ENCODE assay signal across 9 cellular contexts in genomic region chr11:128906185-128907065, GRCh38. TPM values are rescaled to one million over a fixed set of nuclear protein-coding genes. Genes with fewer than 3 reads are reported as not detected.
DNase-seq lines count a peak whose midpoint lies in the region; ATAC-seq, FAIRE-seq and TF ChIP-seq lines count a peak whose summit lies in the region.
"Had no signal": no experiment of that assay in that cellular context is flagged by ENCODE, and none has a peak within 500 bp of the region (broad histone marks: within the 10 kb centered on the region; RNA-seq: fewer than 3 reads in every experiment).

No MANE protein-coding gene starts in this region.

- peak overlapping the region; percentile 81 for H3K4me3 Mint-ChIP-seq in central memory CD8-positive, alpha-beta T cell
- peak overlapping the region; percentile 88 for H3K4me3 Mint-ChIP-seq in memory B cell

- H3K4me3 ChIP-seq in A549 = peak overlapping the region; percentile 64
- peak overlapping the region; percentile 65 for H3K4me3 ChIP-seq in Jurkat, Clone E6-1 (ENCODE audit: low read length)

- H3K4me1 ChIP-seq in A549 = peaks cover 15% of the 10 kb centered on the region

- CTCF ChIA-PET in A549 (lab: Yijun Ruan, JAX) = interaction anchor here (0.8 to 5.1 kb wide), 11 partner anchors 11 to 874 kb away, joined by 3 to 57 read pairs (median 3); no protein-coding TSS in a partner anchor

- H3K4me2 ChIP-seq in A549 = peak overlapping the region; percentile 85

- H3K27ac ChIP-seq in A549 = peak overlapping the region in 1 of 2 experiments; percentile 99; a peak in 4 of 6 replicates
- H3K27ac ChIP-seq: brain microvascular endothelial cell had no signal

- TF ChIP-seq CTCF in A549 (IDR thresholded peaks at IDR 0.05) = no peak

- no peak for TF ChIP-seq RAD21 in A549 (conservative IDR thresholded peaks at IDR 0.05 in 1 of 2, IDR thresholded peaks at IDR 0.05 in 1 of 2)

- no peaks in the 10 kb centered on the region for H3K9me3 Mint-ChIP-seq in central memory CD8-positive, alpha-beta T cell
- no peaks in the 10 kb centered on the region for H3K9me3 Mint-ChIP-seq in memory B cell

- POLR2A ChIA-PET in A549 (lab: Yijun Ruan, JAX) = interaction anchor here (0.6 kb wide), 7 partner anchors 11 to 440 kb away, joined by 3 to 9 read pairs (median 3); no protein-coding TSS in a partner anchor

- FAIRE-seq in A549 (lab: Jason Lieb, UNC) = no peak

- peaks cover 7% of the 10 kb centered on the region for H3K4me1 Mint-ChIP-seq in central memory CD8-positive, alpha-beta T cell
- peaks cover 19% of the 10 kb centered on the region for H3K4me1 Mint-ChIP-seq in memory B cell

- peak overlapping the region; percentile 44 for H3K27ac Mint-ChIP-seq in central memory CD8-positive, alpha-beta T cell (ENCODE audit: low read depth)
- no peak overlapping the region for H3K27ac Mint-ChIP-seq in memory B cell

- ATAC-seq in A549 (no peak), memory B cell (ENCODE audit: low read depth) (no peak), HG02798 (IDR thresholded peaks at IDR 0.05; ENCODE audit: poor library complexity, unreplicated experiment) (no peak)
- no peak for ATAC-seq in central memory CD8-positive, alpha-beta T cell (replicated peaks; ENCODE audit: extremely low read depth, poor library complexity, severe bottlenecking)

- DNase-seq in A549 (ENCODE audit: low read depth in 1 of 2, low spot score in 1 of 2) (no peak), memory B cell (ENCODE audit: low spot score in 2 of 2) (no peak), NCI-H69 (lab: John Stamatoyannopoulos, UW) (no peak), COLO829 (ENCODE audit: low spot score) (no peak), SIG-M5 (lab: John Stamatoyannopoulos, UW) (no peak)
- no peak for DNase-seq in Jurkat, Clone E6-1 (ENCODE audit: low read depth, low spot score)
- no peak for DNase-seq in central memory CD8-positive, alpha-beta T cell (ENCODE audit: low spot score in 2 of 2)
- DNase-seq: brain microvascular endothelial cell had no signal

- peaks cover 24% of the 10 kb centered on the region for H3K27me3 Mint-ChIP-seq in central memory CD8-positive, alpha-beta T cell
- peaks cover 17% of the 10 kb centered on the region for H3K27me3 Mint-ChIP-seq in memory B cell

- WGBS in A549 (ENCODE audit: missing lambda C conversion rate) = 72% methylated on average over 8 of the region's 8 CpGs

- no peak for TF ChIP-seq EP300 in A549 (IDR thresholded peaks at IDR 0.05)

- no peaks in the 10 kb centered on the region for H3K9me3 ChIP-seq in A549

- TF ChIP-seq POLR2A in A549 (IDR thresholded peaks at IDR 0.05; ENCODE audit: low read length) = no peak

- H3K36me3 Mint-ChIP-seq in central memory CD8-positive, alpha-beta T cell (ENCODE audit: insufficient read depth) = peaks cover 1% of the 10 kb centered on the region
- no peaks in the 10 kb centered on the region for H3K36me3 Mint-ChIP-seq in memory B cell

TF ChIP-seq in A549, 52 proteins besides CTCF, POLR2A, EP300 and RAD21:
- TF ChIP-seq JUN (IDR thresholded peaks at IDR 0.05) (no peak), CEBPB (IDR thresholded peaks at IDR 0.05) (no peak), PHF8 (IDR thresholded peaks at IDR 0.05; ENCODE audit: borderline replicate concordance, low read depth) (no peak), REST (IDR thresholded peaks at IDR 0.05) (no peak), BHLHE40 (IDR thresholded peaks at IDR 0.05; ENCODE audit: low read depth, low read length) (no peak)

RNA-seq across cellular contexts. Expression of gene KCNJ5, which starts 15.3 kb away (rescaled TPM):
- polyA plus RNA-seq in A549 (2011; rRNA removed) (0.01 and 0.04 TPM in 2 replicates), A549 (2017; fragmentation: RNase III; extraction: RNeasy Plus Mini Kit Qiagen cat#74134 plus additional on column Dnase treatment) (0.04 to 0.09 TPM in 2 of 3 replicates, not detected in the other)
- polyA plus RNA-seq in A549 (2012; cell fraction: cytosol; rRNA removed) = 0.03 and 0.04 TPM in 2 replicates
- polyA plus RNA-seq in A549 (2012; cell fraction: nucleus; rRNA removed) = not detected in 2 replicates
- polyA minus RNA-seq in A549 (2011; rRNA and poly(A)+ RNA removed) = 0.10 TPM in 1 of 2 replicates, not detected in the other
- not detected for polyA plus RNA-seq in Jurkat, Clone E6-1 (2012; ENCODE audit: insufficient read depth, insufficient read length)

RNA-seq across cellular contexts. Expression of gene TP53AIP1, which starts 36.2 kb away (rescaled TPM):
- 0.08 TPM in 1 of 2 replicates, not detected in the other for polyA plus RNA-seq in A549 (2011; rRNA removed)
- 0.03 TPM in 1 of 2 replicates, not detected in the other for polyA plus RNA-seq in A549 (2012; cell fraction: cytosol; rRNA removed)
- polyA plus RNA-seq in A549 (2012; cell fraction: nucleus; rRNA removed) = 0.05 and 0.13 TPM in 2 replicates
- polyA plus RNA-seq in A549 (2017; fragmentation: RNase III; extraction: RNeasy Plus Mini Kit Qiagen cat#74134 plus additional on column Dnase treatment) = 0.03 to 0.11 TPM in 2 of 3 replicates, not detected in the other
- polyA minus RNA-seq in A549 (2011; rRNA and poly(A)+ RNA removed) = 0.24 TPM in 1 of 2 replicates, not detected in the other
- polyA plus RNA-seq in Jurkat, Clone E6-1 (2012; ENCODE audit: insufficient read depth, insufficient read length) = not detected

RNA-seq across cellular contexts. Expression of gene KCNJ1, which starts 39.3 kb away (rescaled TPM):
- polyA plus RNA-seq in A549 (2011; rRNA removed) = 0.12 and 0.20 TPM in 2 replicates
- not detected in 2 replicates for polyA plus RNA-seq in A549 (2012; cell fraction: cytosol; rRNA removed)
- polyA plus RNA-seq in A549 (2012; cell fraction: nucleus; rRNA removed) = 0.04 and 0.05 TPM in 2 replicates
- polyA plus RNA-seq in A549 (2017; fragmentation: RNase III; extraction: RNeasy Plus Mini Kit Qiagen cat#74134 plus additional on column Dnase treatment) = 0.03 TPM in 1 of 3 replicates, not detected in the others
- polyA minus RNA-seq in A549 (2011; rRNA and poly(A)+ RNA removed) = not detected in 2 replicates
- polyA plus RNA-seq in Jurkat, Clone E6-1 (2012; ENCODE audit: insufficient read depth, insufficient read length) = not detected
